Comparison of ENCODE assay signal across 15 cellular contexts in the genomic region with DNA sequence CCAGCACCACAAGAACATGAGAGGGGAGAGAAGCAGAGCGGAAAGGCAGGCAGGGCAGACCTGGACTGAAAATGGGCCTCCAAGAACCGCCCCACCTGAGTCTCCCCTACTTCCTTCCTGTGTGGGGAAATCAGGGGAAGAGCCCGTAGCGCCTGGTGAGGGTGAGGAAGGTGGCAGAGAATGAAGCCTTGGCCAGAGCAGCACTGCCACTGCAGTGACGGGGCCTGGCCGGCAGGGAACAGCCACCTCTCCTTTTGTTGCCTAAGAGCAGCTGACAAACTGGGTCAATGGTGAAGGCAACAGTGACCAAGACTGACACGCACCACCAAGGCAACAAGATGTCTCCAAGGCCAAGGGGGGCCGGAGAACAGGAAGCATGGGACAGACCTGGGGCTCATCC. TPM values are rescaled to one million over a fixed set of nuclear protein-coding genes. Genes with fewer than 3 reads are reported as not detected.
DNase-seq lines count a peak whose midpoint lies in the region; ATAC-seq and TF ChIP-seq lines count a peak whose summit lies in the region.
"Had no signal": no experiment of that assay in that cellular context is flagged by ENCODE, and none has a peak within 500 bp of the region (broad histone marks: within the 10 kb centered on the region; RNA-seq: fewer than 3 reads in every experiment).

No MANE protein-coding gene starts in this region.

- intact Hi-C loops in Calu3 (cut with micrococcal nuclease; ENCODE audit: unreplicated experiment), result no loop called here
- intact Hi-C loops in lower leg skin (cut with DNase I; ENCODE audit: low total_unique reads), result no loop called here

- 76 to 78% methylated on average over 8 of the region's 8 CpGs for WGBS in lower leg skin, 2 donors

- H3K27me3 Mint-ChIP-seq in Calu3 (ENCODE audit: unreplicated experiment), result no peaks in the 10 kb centered on the region
- peaks cover 5% of the 10 kb centered on the region for H3K27me3 Mint-ChIP-seq in GM23338 (ENCODE audit: insufficient read depth, low read depth, poor library complexity)
- H3K27me3 Mint-ChIP-seq in mesothelial cell of epicardium (ENCODE audit: low read depth), result no peaks in the 10 kb centered on the region
- H3K27me3 Mint-ChIP-seq: naive B cell; stimulated activated naive B cell treated with anti-CD40 and anti-IgM and Interleukin-4, amounts not matched to agents 10 μg/mL and 1 μg/mL and 100 μg/mL, for 72 hours had no signal

- H3K4me3 ChIP-seq in GM23338 (no peak overlapping the region), OCI-LY1 (ENCODE audit: low read depth, low read length, poor library complexity, severe bottlenecking) (no peak overlapping the region), lower leg skin (ENCODE audit: low read depth, poor library complexity, severe bottlenecking) (no peak overlapping the region)

- no peaks in the 10 kb centered on the region for H3K9me2 ChIP-seq in GM23338 (ENCODE audit: insufficient read depth)
- H3K9me2 ChIP-seq in OCI-LY1 (ENCODE audit: low read depth, low read length), result no peaks in the 10 kb centered on the region

- H3K36me3 ChIP-seq in GM23338 (ENCODE audit: insufficient read depth) (no peaks in the 10 kb centered on the region), OCI-LY1 (ENCODE audit: insufficient read depth, low read length) (no peaks in the 10 kb centered on the region)

- H3K27me3 ChIP-seq in GM23338 (ENCODE audit: insufficient read depth) (no peaks in the 10 kb centered on the region), OCI-LY1 (ENCODE audit: insufficient read depth, low read length) (no peaks in the 10 kb centered on the region)

- peak overlapping the region; percentile 74 for H2AFZ ChIP-seq in GM23338
- peak overlapping the region; percentile 86; the same call in 1 of the 2 replicates for H2AFZ ChIP-seq in OCI-LY1 (ENCODE audit: low read length)

- ATAC-seq in GM23338 (no peak), HG02588 (IDR thresholded peaks at IDR 0.05; ENCODE audit: unreplicated experiment) (no peak)

- BruUV-seq in Calu3 (replicated peaks; lab: Mats Ljungman, UMichigan), result no TSS peak

- H3K9me3 Mint-ChIP-seq in Calu3 (ENCODE audit: low read depth, unreplicated experiment) (no peaks in the 10 kb centered on the region), GM23338 (no peaks in the 10 kb centered on the region), mesothelial cell of epicardium (no peaks in the 10 kb centered on the region)
- H3K9me3 Mint-ChIP-seq: naive B cell had no signal

- H3K27ac Mint-ChIP-seq in Calu3 (ENCODE audit: unreplicated experiment) (peak overlapping the region; percentile 89), GM23338 (0 out of 2 replicates have a peak overlapping the region, but pooled peaks have one; percentile 42), mesothelial cell of epicardium (peak overlapping the region; percentile 98)
- H3K27ac Mint-ChIP-seq: stimulated activated naive B cell treated with anti-CD40 and anti-IgM and Interleukin-4, amounts not matched to agents 10 μg/mL and 1 μg/mL and 100 μg/mL, for 72 hours had no signal

- peak; percentile 31 for DNase-seq in Calu3
- DNase-seq in GM23338 (ENCODE audit: low spot score), result no peak
- no peak for DNase-seq in mesothelial cell of epicardium (ENCODE audit: low spot score in 2 of 2, unreplicated experiment in 2 of 2)
- DNase-seq in cerebellar nuclear complex (lab: John Stamatoyannopoulos, UW), result no peak
- no peak for DNase-seq in lower leg skin (ENCODE audit: low spot score in 2 of 2)
- no peak for DNase-seq in A172 (ENCODE audit: low spot score)
- DNase-seq: activated CD4-positive, CD25-positive, alpha-beta regulatory T cell treated with anti-CD3 and anti-CD28 coated beads, Interleukin-2, amount 50 U/mL, for 72 hours; activated naive CD4-positive, alpha-beta T cell treated with Interleukin-2 at 50 U/mL for 16 hours; GF-D8; naive B cell; NCI-H510A; SHP77 treated with DMSO at 0.1 percent for 48 hours; stimulated activated naive B cell treated with anti-CD40 and anti-IgM and Interleukin-4, amounts not matched to agents 10 μg/mL and 1 μg/mL and 100 μg/mL, for 72 hours had no signal

- no peak overlapping the region; the same call in 1 of the 2 replicates for H3K9ac ChIP-seq in OCI-LY1 (ENCODE audit: low read length)

- CTCF ChIA-PET in Calu3 (lab: Charles Lee), result no interaction called here

- no peaks in the 10 kb centered on the region for H3K9me3 ChIP-seq in OCI-LY1 (ENCODE audit: low read length)

- no peak overlapping the region for H3K4me2 ChIP-seq in GM23338
- peak overlapping the region; percentile 33; the same call in 1 of the 2 replicates for H3K4me2 ChIP-seq in OCI-LY1 (ENCODE audit: low read length)

- H3K4me1 ChIP-seq in GM23338 (ENCODE audit: insufficient read depth) (peaks cover 13% of the 10 kb centered on the region), OCI-LY1 (ENCODE audit: insufficient read depth, low read length, severe bottlenecking) (peaks cover 39% of the 10 kb centered on the region)

- no peak for TF ChIP-seq CTCF in Calu3 (IDR thresholded peaks at IDR 0.05; ENCODE audit: unreplicated experiment)
- TF ChIP-seq CTCF in GM23338 (conservative IDR thresholded peaks at IDR 0.05; ENCODE audit: low read depth in 2 of 2), result no peak
- peak; percentile 65 for TF ChIP-seq CTCF in OCI-LY1 (IDR thresholded peaks at IDR 0.05; ENCODE audit: low read length)
- TF ChIP-seq CTCF in mesothelial cell of epicardium (IDR thresholded peaks at IDR 0.05; ENCODE audit: unreplicated experiment), result no peak
- no peak for TF ChIP-seq CTCF in lower leg skin (IDR thresholded peaks at IDR 0.05)

- peak overlapping the region; percentile 10 for H3K4me3 Mint-ChIP-seq in Calu3 (ENCODE audit: low read depth, unreplicated experiment)
- no peak overlapping the region for H3K4me3 Mint-ChIP-seq in GM23338
- no peak overlapping the region for H3K4me3 Mint-ChIP-seq in mesothelial cell of epicardium
- H3K4me3 Mint-ChIP-seq: naive B cell; stimulated activated naive B cell treated with anti-CD40 and anti-IgM and Interleukin-4, amounts not matched to agents 10 μg/mL and 1 μg/mL and 100 μg/mL, for 72 hours had no signal

- H3K4me1 Mint-ChIP-seq in Calu3 (ENCODE audit: low read depth, unreplicated experiment), result peaks cover 30% of the 10 kb centered on the region
- H3K4me1 Mint-ChIP-seq in GM23338, result peaks cover 28% of the 10 kb centered on the region
- H3K4me1 Mint-ChIP-seq in mesothelial cell of epicardium, result peaks cover 49% of the 10 kb centered on the region

- TF ChIP-seq POLR2A in lower leg skin (IDR thresholded peaks at IDR 0.05), result no peak

- H3F3A ChIP-seq in GM23338 (replicated peaks; ENCODE audit: low read depth), result no peaks in the 10 kb centered on the region
- H3F3A ChIP-seq in OCI-LY1 (ENCODE audit: insufficient read depth, low read length), result no peaks in the 10 kb centered on the region

- H3K79me2 ChIP-seq in GM23338 (replicated peaks; ENCODE audit: insufficient read depth) (no peaks in the 10 kb centered on the region), OCI-LY1 (ENCODE audit: insufficient read depth, low read length) (no peaks in the 10 kb centered on the region)

- H3K36me3 Mint-ChIP-seq in Calu3 (ENCODE audit: insufficient read depth, unreplicated experiment), result peaks cover 29% of the 10 kb centered on the region
- H3K36me3 Mint-ChIP-seq in GM23338 (ENCODE audit: low read depth), result no peaks in the 10 kb centered on the region; the same call in 2 of the 3 replicates
- no peaks in the 10 kb centered on the region for H3K36me3 Mint-ChIP-seq in mesothelial cell of epicardium
- H3K36me3 Mint-ChIP-seq: naive B cell; stimulated activated naive B cell treated with anti-CD40 and anti-IgM and Interleukin-4, amounts not matched to agents 10 μg/mL and 1 μg/mL and 100 μg/mL, for 72 hours had no signal

- H4K20me1 ChIP-seq in GM23338 (replicated peaks; ENCODE audit: insufficient read depth), result no peaks in the 10 kb centered on the region
- no peaks in the 10 kb centered on the region for H4K20me1 ChIP-seq in OCI-LY1 (ENCODE audit: insufficient read depth, low read length)

- H3K27ac ChIP-seq in GM23338 (ENCODE audit: low read depth) (no peak overlapping the region), OCI-LY1 (ENCODE audit: low read depth, low read length, poor library complexity, severe bottlenecking) (peak overlapping the region; percentile 44)

TF ChIP-seq in GM23338, 12 proteins besides CTCF, POLR2A, EP300 and RAD21 (continues in another document):
- TF ChIP-seq EZH2 (IDR thresholded peaks at IDR 0.05; ENCODE audit: low read depth, unreplicated experiment) (no peak), ZNF331 (CRISPR knock-in tag; IDR thresholded peaks at IDR 0.05; ENCODE audit: low read depth) (no peak)

RNA-seq across cellular contexts. Expression of a gene that starts 58.4 kb away (rescaled TPM):
- total RNA-seq in Calu3 (2022) (18.1 and 18.5 TPM in 2 replicates), mesothelial cell of epicardium (44.9 to 46.3 TPM (median 45.8 TPM) in 3 replicates), lower leg skin (10 to 100 TPM; 13.7 to 37.2 (median 18.8) TPM)
- total RNA-seq in GM23338 (2014; rRNA removed; shearing (Covaris generic)), result 27.4 and 36.9 TPM in 2 replicates
- polyA plus RNA-seq in GM23338 (2016; fragmentation: Nextera tagmentation; extraction: Ambion mirVana), result 30.8 and 38.1 TPM in 2 replicates
- 25.2 and 26.9 TPM in 2 replicates for total RNA-seq in A172 (2014; rRNA removed; shearing (Covaris generic))

Comparison
In these comparisons a context has a peak if more than half of its experiments do, and no peak if none do; other contexts are left out.
1. H3K27ac Mint-ChIP-seq: peak in every context shown above with its lines; median percentile 98 in mesothelial cell of epicardium; 89 in Calu3; 42 in GM23338.